Comparison of ENCODE assay signal across 28 cellular contexts in genomic region chr18:9658111-9658641, GRCh38. TPM values are rescaled to one million over a fixed set of nuclear protein-coding genes. Genes with fewer than 3 reads are reported as not detected.
A peak's percentile ranks its signal among the peaks of the same experiment; 100 is the strongest.
DNase-seq lines count a peak whose midpoint lies in the region; ATAC-seq, FAIRE-seq and TF ChIP-seq lines count a peak whose summit lies in the region.
"Had no signal": no experiment of that assay in that cellular context is flagged by ENCODE, and none has a peak within 500 bp of the region (broad histone marks: within the 10 kb centered on the region; RNA-seq: fewer than 3 reads in every experiment).

No MANE protein-coding gene starts in this region.

- H3K4me1 ChIP-seq in K562 (replicated peaks in 1 of 2; ENCODE audit: control insufficient read depth in 2 of 2, insufficient read depth in 2 of 2, low read length in 2 of 2), result peaks cover 4 to 5% of the 10 kb centered on the region in 2 experiments; a peak in 3 of 5 replicates
- H3K4me1 ChIP-seq in left lung, result peaks cover 0 to 7% of the 10 kb centered on the region in 2 donors
- H3K4me1 ChIP-seq in suprapubic skin, result peaks cover 3% of the 10 kb centered on the region
- H3K4me1 ChIP-seq in Caco-2, result no peaks in the 10 kb centered on the region
- H3K4me1 ChIP-seq: spleen, thyroid gland had no signal

- H3K4me3 ChIP-seq in K562 (no peak overlapping the region), left lung (no peak overlapping the region), suprapubic skin (no peak overlapping the region), Caco-2 (ENCODE audit: low read depth, low read length) (no peak overlapping the region)
- H3K4me3 ChIP-seq: spleen, thyroid gland had no signal

- no peaks in the 10 kb centered on the region for H3K36me3 ChIP-seq in K562 (ENCODE audit: control insufficient read depth, insufficient read depth, low read length)
- no peaks in the 10 kb centered on the region for H3K36me3 ChIP-seq in left lung
- H3K36me3 ChIP-seq in suprapubic skin, result no peaks in the 10 kb centered on the region
- H3K36me3 ChIP-seq in Caco-2 (ENCODE audit: control insufficient read depth, insufficient read depth, low read length), result no peaks in the 10 kb centered on the region
- H3K36me3 ChIP-seq: brain microvascular endothelial cell, spleen, thyroid gland had no signal

- no peak overlapping the region for H3K4me2 ChIP-seq in K562 (ENCODE audit: insufficient read depth, low read length)

- no peak overlapping the region for H3K9ac ChIP-seq in K562 (ENCODE audit: insufficient read depth in 1 of 2, low read depth in 2 of 2, low read length in 2 of 2)

- H3K4me3 Mint-ChIP-seq in Caco-2 (ENCODE audit: unreplicated experiment) (no peak overlapping the region), endothelial cell (ENCODE audit: unreplicated experiment) (no peak overlapping the region)
- no peak overlapping the region for H3K4me3 Mint-ChIP-seq in stimulated activated memory B cell treated with anti-CD40 and anti-IgM and Interleukin-4, amounts not matched to agents 10 μg/mL and 1 μg/mL and 100 μg/mL, for 72 hours
- H3K4me3 Mint-ChIP-seq: activated CD4-positive, alpha-beta T cell treated with anti-CD3 and anti-CD28 coated beads, Interleukin-2, amount 10 ng/mL, durations not matched to agents 24 days and 14 days; activated T-cell treated with anti-CD3 and anti-CD28 coated beads, Interleukin-2, amount 50 U/mL, for 72 hours; CD14-positive monocyte had no signal

- CTCF ChIA-PET in K562 (lab: Yijun Ruan, JAX; ENCODE audit: low intra/inter-chr PET ratio) (no interaction called here), Caco-2 (lab: Charles Lee) (no interaction called here)

- ATAC-seq in K562, result no peak
- peak; percentile 74 for ATAC-seq in left lung
- no peak for ATAC-seq in stimulated activated memory B cell treated with anti-CD40 and anti-IgM and Interleukin-4, amounts not matched to agents 10 μg/mL and 1 μg/mL and 100 μg/mL, for 72 hours
- no peak for ATAC-seq in HG03571 (IDR thresholded peaks at IDR 0.05; ENCODE audit: unreplicated experiment)
- ATAC-seq: activated T-cell treated with anti-CD3 and anti-CD28 coated beads, Interleukin-2, amount 50 U/mL, for 72 hours; SK-N-SH treated with all-trans-retinoic acid at 6 μM for 48 hours; stimulated activated naive CD8-positive, alpha-beta T cell treated with anti-CD3 and anti-CD28 coated beads, Interleukin-15, Interleukin-2, amounts not matched to agents 100 U/mL and 50 U/mL, for 24 hours had no signal

- H3K9me3 ChIP-seq in K562 (replicated peaks; ENCODE audit: control insufficient read depth, insufficient read depth, low read depth, low read length), result no peaks in the 10 kb centered on the region
- H3K9me3 ChIP-seq in left lung, result no peaks in the 10 kb centered on the region
- no peaks in the 10 kb centered on the region for H3K9me3 ChIP-seq in suprapubic skin
- no peaks in the 10 kb centered on the region for H3K9me3 ChIP-seq in Caco-2
- H3K9me3 ChIP-seq: spleen, thyroid gland had no signal

- WGBS in K562 (ENCODE audit: insufficient coverage, low coverage, missing lambda C conversion rate), result 72% methylated on average over 6 of the region's 6 CpGs
- WGBS in suprapubic skin, result 68% methylated on average over 6 of the region's 6 CpGs

- H3K27ac Mint-ChIP-seq in Caco-2 (ENCODE audit: unreplicated experiment) (no peak overlapping the region), endothelial cell (ENCODE audit: unreplicated experiment) (no peak overlapping the region)
- no peak overlapping the region for H3K27ac Mint-ChIP-seq in stimulated activated memory B cell treated with anti-CD40 and anti-IgM and Interleukin-4, amounts not matched to agents 10 μg/mL and 1 μg/mL and 100 μg/mL, for 72 hours
- H3K27ac Mint-ChIP-seq: activated CD4-positive, alpha-beta T cell treated with anti-CD3 and anti-CD28 coated beads, Interleukin-2, amount 10 ng/mL, durations not matched to agents 24 days and 14 days; activated T-cell treated with anti-CD3 and anti-CD28 coated beads, Interleukin-2, amount 50 U/mL, for 72 hours; CD14-positive monocyte had no signal

- no peak for FAIRE-seq in K562 (lab: Jason Lieb, UNC)
- FAIRE-seq: D721Med had no signal

- intact Hi-C loops in K562 (cut with micrococcal nuclease) (no loop called here), left lung (cut with DNase I) (no loop called here), Caco-2 (cut with micrococcal nuclease; ENCODE audit: unreplicated experiment) (no loop called here)

- peak; percentile 38 for DNase-seq in LoVo (ENCODE audit: low spot score)
- no peak for DNase-seq in K562 (ENCODE audit: extremely low read depth in 1 of 4, low spot score in 3 of 4)
- DNase-seq in left lung, result no peak
- DNase-seq in suprapubic skin (ENCODE audit: low spot score in 2 of 2), result no peak
- DNase-seq in Caco-2, result no peak
- DNase-seq in endothelial cell (ENCODE audit: low spot score), result no peak
- DNase-seq: activated CD4-positive, alpha-beta T cell treated with anti-CD3 and anti-CD28 coated beads, Interleukin-2, amount 10 ng/mL, durations not matched to agents 24 days and 14 days; activated naive CD4-positive, alpha-beta T cell treated with Interleukin-2 at 50 U/mL for 16 hours; activated T-cell treated with anti-CD3 and anti-CD28 coated beads, Interleukin-2, amount 50 U/mL, for 72 hours; brain microvascular endothelial cell; effector CD8-positive, alpha-beta T cell; mesenchymal stem cell; NCI-H1092; NCI-H187; NCI-H526 treated with DMSO at 0.1 percent for 48 hours; occipital lobe; retina; spleen; stimulated activated CD4-positive, alpha-beta T cell treated with anti-CD3 and anti-CD28 coated beads, Interleukin-4, amount 100 ng/mL, for 24 hours; stimulated activated naive CD8-positive, alpha-beta T cell treated with anti-CD3 and anti-CD28 coated beads, Interleukin-15, Interleukin-2, amounts not matched to agents 100 U/mL and 50 U/mL, for 24 hours; T-helper 2 cell; thyroid gland had no signal

- H2AFZ ChIP-seq in K562 (ENCODE audit: low read depth, low read length), result peak overlapping the region; percentile 48; the same call in 1 of the 2 replicates

- H3K27ac ChIP-seq in K562 (ENCODE audit: extremely low read depth, low read depth, low read length) (no peak overlapping the region), left lung (peak overlapping the region in 1 of 2 donors; percentile 66), suprapubic skin (peak overlapping the region; percentile 10)
- H3K27ac ChIP-seq: brain microvascular endothelial cell, spleen, thyroid gland, VCaP had no signal

- H3K36me3 Mint-ChIP-seq in Caco-2 (ENCODE audit: insufficient read depth, unreplicated experiment), result no peaks in the 10 kb centered on the region
- H3K36me3 Mint-ChIP-seq in stimulated activated memory B cell treated with anti-CD40 and anti-IgM and Interleukin-4, amounts not matched to agents 10 μg/mL and 1 μg/mL and 100 μg/mL, for 72 hours, result no peaks in the 10 kb centered on the region
- H3K36me3 Mint-ChIP-seq in endothelial cell (ENCODE audit: low read depth, unreplicated experiment), result no peaks in the 10 kb centered on the region
- H3K36me3 Mint-ChIP-seq: CD14-positive monocyte had no signal

- H3K4me1 Mint-ChIP-seq in Caco-2 (ENCODE audit: low read depth, unreplicated experiment), result peaks cover 6% of the 10 kb centered on the region
- no peaks in the 10 kb centered on the region for H3K4me1 Mint-ChIP-seq in stimulated activated memory B cell treated with anti-CD40 and anti-IgM and Interleukin-4, amounts not matched to agents 10 μg/mL and 1 μg/mL and 100 μg/mL, for 72 hours
- peaks cover 9% of the 10 kb centered on the region for H3K4me1 Mint-ChIP-seq in endothelial cell (ENCODE audit: unreplicated experiment)
- H3K4me1 Mint-ChIP-seq: activated CD4-positive, alpha-beta T cell treated with anti-CD3 and anti-CD28 coated beads, Interleukin-2, amount 10 ng/mL, durations not matched to agents 24 days and 14 days; CD14-positive monocyte had no signal

- H3K9me3 Mint-ChIP-seq in Caco-2 (ENCODE audit: unreplicated experiment) (no peaks in the 10 kb centered on the region), endothelial cell (ENCODE audit: unreplicated experiment) (no peaks in the 10 kb centered on the region)
- no peaks in the 10 kb centered on the region for H3K9me3 Mint-ChIP-seq in stimulated activated memory B cell treated with anti-CD40 and anti-IgM and Interleukin-4, amounts not matched to agents 10 μg/mL and 1 μg/mL and 100 μg/mL, for 72 hours
- H3K9me3 Mint-ChIP-seq: activated CD4-positive, alpha-beta T cell treated with anti-CD3 and anti-CD28 coated beads, Interleukin-2, amount 10 ng/mL, durations not matched to agents 24 days and 14 days; activated T-cell treated with anti-CD3 and anti-CD28 coated beads, Interleukin-2, amount 50 U/mL, for 72 hours had no signal

- TF ChIP-seq POLR2A in K562 (conservative IDR thresholded peaks at IDR 0.05) (no peak), suprapubic skin (IDR thresholded peaks at IDR 0.05) (no peak)

- no peaks in the 10 kb centered on the region for H3K27me3 ChIP-seq in K562 (ENCODE audit: control insufficient read depth in 2 of 2, insufficient read depth in 2 of 2, low read length in 2 of 2)
- no peaks in the 10 kb centered on the region for H3K27me3 ChIP-seq in left lung
- H3K27me3 ChIP-seq in suprapubic skin, result no peaks in the 10 kb centered on the region
- no peaks in the 10 kb centered on the region for H3K27me3 ChIP-seq in Caco-2 (replicated peaks; ENCODE audit: control insufficient read depth, insufficient read depth, low read length)
- H3K27me3 ChIP-seq: brain microvascular endothelial cell, spleen, thyroid gland had no signal

- POLR2A ChIA-PET in K562 (lab: Yijun Ruan, JAX) (interaction anchor here (1.5 kb wide), 1 partner anchor 83 kb away, joined by 3 read pairs; no protein-coding TSS in a partner anchor), Caco-2 (lab: Charles Lee) (no interaction called here)

- no TSS peak for BruUV-seq in K562 (replicated peaks; lab: Mats Ljungman, UMichigan)
- no TSS peak for BruUV-seq in Caco-2 (replicated peaks; lab: Mats Ljungman, UMichigan)

- in situ Hi-C loops in K562 (cut with MboI), result no loop called here

- no peaks in the 10 kb centered on the region for H3K9me1 ChIP-seq in K562 (ENCODE audit: control insufficient read depth, insufficient read depth, low read length)

- H3K27me3 Mint-ChIP-seq in Caco-2 (ENCODE audit: insufficient read depth, unreplicated experiment), result no peaks in the 10 kb centered on the region
- H3K27me3 Mint-ChIP-seq in stimulated activated memory B cell treated with anti-CD40 and anti-IgM and Interleukin-4, amounts not matched to agents 10 μg/mL and 1 μg/mL and 100 μg/mL, for 72 hours, result peaks cover 9% of the 10 kb centered on the region
- H3K27me3 Mint-ChIP-seq in endothelial cell (ENCODE audit: unreplicated experiment), result no peaks in the 10 kb centered on the region
- H3K27me3 Mint-ChIP-seq: activated CD4-positive, alpha-beta T cell treated with anti-CD3 and anti-CD28 coated beads, Interleukin-2, amount 10 ng/mL, durations not matched to agents 24 days and 14 days had no signal

- H4K20me1 ChIP-seq in K562 (replicated peaks; ENCODE audit: control insufficient read depth, insufficient read depth, low read length), result no peaks in the 10 kb centered on the region

- TF ChIP-seq EP300 in K562 (IDR thresholded peaks at IDR 0.05; ENCODE audit: low read length) (no peak), suprapubic skin (IDR thresholded peaks at IDR 0.05) (no peak)

- TF ChIP-seq CTCF in K562 (IDR thresholded peaks at IDR 0.05 in 2 of 3, conservative IDR thresholded peaks at IDR 0.05 in 1 of 3; ENCODE audit: insufficient read depth in 2 of 3, low read depth in 1 of 3, low read length in 3 of 3), result no peak
- TF ChIP-seq CTCF in left lung (IDR thresholded peaks at IDR 0.05), result no peak
- no peak for TF ChIP-seq CTCF in suprapubic skin (IDR thresholded peaks at IDR 0.05)
- TF ChIP-seq CTCF in Caco-2 (IDR thresholded peaks at IDR 0.05; ENCODE audit: insufficient read depth in 1 of 2, low read depth in 1 of 2, low read length in 1 of 2, severe bottlenecking in 1 of 2, unreplicated experiment in 1 of 2), result no peak
- TF ChIP-seq CTCF in endothelial cell (IDR thresholded peaks at IDR 0.05; ENCODE audit: unreplicated experiment), result no peak

- no peak for TF ChIP-seq RAD21 in K562 (CRISPR knock-in tag; conservative IDR thresholded peaks at IDR 0.05 in 1 of 2, IDR thresholded peaks at IDR 0.05 in 1 of 2)

- H3K79me2 ChIP-seq in K562 (ENCODE audit: control insufficient read depth, insufficient read depth, low read length), result no peaks in the 10 kb centered on the region

RNA-seq across cellular contexts. Expression of gene PPP4R1, which starts 43.8 kb away (rescaled TPM):
- 227 and 404 TPM in 2 replicates for total RNA-seq in K562 (2011; cell fraction: chromatin; rRNA removed; ENCODE audit: low replicate concordance)
- 86.1 and 111 TPM in 2 replicates for total RNA-seq in K562 (2011; cell fraction: nucleolus; rRNA removed)
- 148 and 198 TPM in 2 replicates for total RNA-seq in K562 (2011; cell fraction: nucleoplasm; rRNA removed)
- total RNA-seq in K562 (2014; rRNA removed), result 95.7 and 100 TPM in 2 replicates
- 77.5 and 91.2 TPM in 2 replicates for total RNA-seq in K562 (2014; rRNA removed; fragmentation: Illumina TruSeq; extraction: Trizol)
- total RNA-seq in K562 (2015; rRNA removed; fragmentation: Illumina TruSeq; extraction: Trizol), result 86.4 and 92.5 TPM in 2 replicates
- total RNA-seq in K562 (2021), result 83.2 and 95.5 TPM in 2 replicates
- 131 and 136 TPM in 2 replicates for polyA plus RNA-seq in K562 (2011; rRNA removed)
- polyA plus RNA-seq in K562 (2011; cell fraction: cytosol; rRNA removed), result 91.1 and 105 TPM in 2 replicates
- 191 and 198 TPM in 2 replicates for polyA plus RNA-seq in K562 (2011; cell fraction: nucleus; rRNA removed)
- 46.2 and 49.6 TPM in 2 replicates for polyA plus RNA-seq in K562 (2012)
- 55.4 and 84.5 TPM in 2 replicates for polyA plus RNA-seq in K562 (2014; fragmentation: Illumina TruSeq; extraction: Trizol)
- polyA plus RNA-seq in K562 (2014; fragmentation: Nextera tagmentation; extraction: Ambion mirVana), result 10 to 100 TPM; 23.5 to 35.1 TPM
- 56.0 and 57.5 TPM in 2 replicates for polyA plus RNA-seq in K562 (2014; rRNA removed)
- polyA minus RNA-seq in K562 (2011; rRNA and poly(A)+ RNA removed), result 277 and 310 TPM in 2 replicates
- polyA minus RNA-seq in K562 (2011; cell fraction: cytosol; rRNA and poly(A)+ RNA removed), result 99.1 and 116 TPM in 2 replicates
- 93.0 and 173 TPM in 2 replicates for polyA minus RNA-seq in K562 (2011; cell fraction: nucleus; rRNA and poly(A)+ RNA removed)
- total RNA-seq in left lung, result 100 to 1,000 TPM; 156 to 163 TPM
- 100 to 1,000 TPM in 3 of 4 donors, 10 to 100 TPM in 1; 82.3 to 153 (median 113) TPM for total RNA-seq in suprapubic skin
- total RNA-seq in Caco-2 (2022), result 91.4 and 96.6 TPM in 2 replicates
- total RNA-seq in endothelial cell (ENCODE audit: unreplicated experiment), result 173 TPM

RNA-seq across cellular contexts. Expression of gene RAB31, which starts 49.9 kb away (rescaled TPM):
- 62.1 and 65.0 TPM in 2 replicates for total RNA-seq in K562 (2011; cell fraction: chromatin; rRNA removed; ENCODE audit: low replicate concordance)
- total RNA-seq in K562 (2011; cell fraction: nucleolus; rRNA removed), result 26.5 and 31.9 TPM in 2 replicates
- 43.2 and 112 TPM in 2 replicates for total RNA-seq in K562 (2011; cell fraction: nucleoplasm; rRNA removed)
- total RNA-seq in K562 (2014; rRNA removed) (34.9 and 43.1 TPM in 2 replicates), K562 (2014; rRNA removed; fragmentation: Illumina TruSeq; extraction: Trizol) (44.1 and 51.7 TPM in 2 replicates), K562 (2015; rRNA removed; fragmentation: Illumina TruSeq; extraction: Trizol) (36.8 and 41.3 TPM in 2 replicates), K562 (2021) (57.7 and 66.1 TPM in 2 replicates), left lung (100 to 1,000 TPM; 115 to 135 TPM), suprapubic skin (10 to 100 TPM in 3 of 4 donors, 1 to 10 TPM in 1; 5.8 to 15.2 (median 11.4) TPM), Caco-2 (2022) (9.5 and 14.5 TPM in 2 replicates), endothelial cell (ENCODE audit: unreplicated experiment) (88.8 TPM)
- polyA plus RNA-seq in K562 (2011; rRNA removed) (32.8 and 70.4 TPM in 2 replicates), K562 (2014; fragmentation: Illumina TruSeq; extraction: Trizol) (47.9 and 50.9 TPM in 2 replicates), K562 (2014; fragmentation: Nextera tagmentation; extraction: Ambion mirVana) (10 to 100 TPM; 20.7 to 25.6 TPM), K562 (2014; rRNA removed) (25.6 and 29.0 TPM in 2 replicates)
- 26.1 and 28.8 TPM in 2 replicates for polyA plus RNA-seq in K562 (2011; cell fraction: cytosol; rRNA removed)
- polyA plus RNA-seq in K562 (2011; cell fraction: nucleus; rRNA removed), result 33.7 and 65.3 TPM in 2 replicates
- polyA plus RNA-seq in K562 (2012), result 37.3 and 45.1 TPM in 2 replicates
- 89.7 and 166 TPM in 2 replicates for polyA minus RNA-seq in K562 (2011; rRNA and poly(A)+ RNA removed)
- 27.4 and 41.0 TPM in 2 replicates for polyA minus RNA-seq in K562 (2011; cell fraction: cytosol; rRNA and poly(A)+ RNA removed)
- polyA minus RNA-seq in K562 (2011; cell fraction: nucleus; rRNA and poly(A)+ RNA removed), result 32.4 and 49.9 TPM in 2 replicates
- total RNA-seq: activated CD4-positive, alpha-beta T cell treated with anti-CD3 and anti-CD28 coated beads, Interleukin-2, amount 10 ng/mL, durations not matched to agents 24 days and 14 days had no signal
